11 cellular contexts compared by ENCODE assay signal in genomic region chr6:84332139-84333034, GRCh38.
A peak's percentile ranks its signal among the peaks of the same experiment; 100 is the strongest.
DNase-seq lines count a peak whose midpoint lies in the region; ATAC-seq, FAIRE-seq and TF ChIP-seq lines count a peak whose summit lies in the region.
"Had no signal": no experiment of that assay in that cellular context is flagged by ENCODE, and none has a peak within 500 bp of the region (broad histone marks: within the 10 kb centered on the region; RNA-seq: fewer than 3 reads in every experiment).

No MANE protein-coding gene starts in this region.

- H3K4me3 Mint-ChIP-seq in T-helper 17 cell, result no peak overlapping the region
- H3K4me3 Mint-ChIP-seq: activated CD8-positive, alpha-beta T cell treated with anti-CD3 and anti-CD28 coated beads for 36 hours; immature natural killer cell had no signal

- H3K36me3 Mint-ChIP-seq in T-helper 17 cell (ENCODE audit: low read depth), result no peaks in the 10 kb centered on the region
- H3K36me3 Mint-ChIP-seq: immature natural killer cell had no signal

- DNase-seq in GM12891 (ENCODE audit: insufficient read length, low spot score), result peak; percentile 5
- no peak for DNase-seq in activated naive CD4-positive, alpha-beta T cell (lab: John Stamatoyannopoulos, UW)
- DNase-seq in NCI-H187 treated with DMSO at 0.1 percent for 48 hours (lab: John Stamatoyannopoulos, UW), result no peak
- no peak for DNase-seq in NCI-H2196 treated with DMSO at 0.1 percent for 48 hours (lab: John Stamatoyannopoulos, UW; ENCODE audit: unreplicated experiment)
- no peak for DNase-seq in T-helper 17 cell
- DNase-seq: activated CD8-positive, alpha-beta T cell treated with anti-CD3 and anti-CD28 coated beads for 36 hours; immature natural killer cell; stimulated activated CD4-positive, alpha-beta T cell treated with anti-CD3 and anti-CD28 coated beads, Interleukin-1b, Interleukin-23, amount 100 ng/mL, for 48 hours had no signal

- peak; percentile 93 for ATAC-seq in GM19455 (IDR thresholded peaks at IDR 0.05; ENCODE audit: unreplicated experiment)
- peak; percentile 99 for ATAC-seq in HG02885 (IDR thresholded peaks at IDR 0.05; ENCODE audit: poor library complexity, unreplicated experiment)
- peak; percentile 95 for ATAC-seq in HG03575 (IDR thresholded peaks at IDR 0.05; ENCODE audit: extremely low read depth, insufficient number of reproducible peaks, low FRiP score, unreplicated experiment)
- no peak for ATAC-seq in T-helper 17 cell
- ATAC-seq: activated CD8-positive, alpha-beta T cell treated with anti-CD3 and anti-CD28 coated beads for 36 hours had no signal

- H3K27me3 Mint-ChIP-seq in T-helper 17 cell, result no peaks in the 10 kb centered on the region
- H3K27me3 Mint-ChIP-seq: activated CD8-positive, alpha-beta T cell treated with anti-CD3 and anti-CD28 coated beads for 36 hours had no signal

- no peak for FAIRE-seq in GM12891 (lab: Jason Lieb, UNC)

- no peak overlapping the region for H3K27ac Mint-ChIP-seq in T-helper 17 cell
- H3K27ac Mint-ChIP-seq: activated CD8-positive, alpha-beta T cell treated with anti-CD3 and anti-CD28 coated beads for 36 hours; immature natural killer cell had no signal

- no peak for TF ChIP-seq POLR2A in GM12891 (IDR thresholded peaks at IDR 0.05; ENCODE audit: low read depth, low read length)

- no peaks in the 10 kb centered on the region for H3K4me1 Mint-ChIP-seq in T-helper 17 cell
- H3K4me1 Mint-ChIP-seq: immature natural killer cell had no signal

- H3K9me3 ChIP-seq in T-helper 17 cell (ENCODE audit: control insufficient read depth, low read length, poor library complexity, severe bottlenecking), result no peaks in the 10 kb centered on the region

TF ChIP-seq in GM12891, 5 proteins besides CTCF, POLR2A, EP300 and RAD21:
- TF ChIP-seq POU2F2 (IDR thresholded peaks at IDR 0.05; ENCODE audit: low read depth, low read length), result no peak
- TF ChIP-seq TAF1 (IDR thresholded peaks at IDR 0.05; ENCODE audit: low read depth, low read length), result no peak
- TF ChIP-seq POLR2AphosphoS5 (IDR thresholded peaks at IDR 0.05; ENCODE audit: low read depth, low read length), result no peak
- TF ChIP-seq PAX5 (IDR thresholded peaks at IDR 0.05; ENCODE audit: insufficient read depth, low read length, severe bottlenecking), result no peak
- peak; percentile 88 for TF ChIP-seq SPI1 (IDR thresholded peaks at IDR 0.05; ENCODE audit: low read depth, low read length)
